In the genomic region with DNA sequence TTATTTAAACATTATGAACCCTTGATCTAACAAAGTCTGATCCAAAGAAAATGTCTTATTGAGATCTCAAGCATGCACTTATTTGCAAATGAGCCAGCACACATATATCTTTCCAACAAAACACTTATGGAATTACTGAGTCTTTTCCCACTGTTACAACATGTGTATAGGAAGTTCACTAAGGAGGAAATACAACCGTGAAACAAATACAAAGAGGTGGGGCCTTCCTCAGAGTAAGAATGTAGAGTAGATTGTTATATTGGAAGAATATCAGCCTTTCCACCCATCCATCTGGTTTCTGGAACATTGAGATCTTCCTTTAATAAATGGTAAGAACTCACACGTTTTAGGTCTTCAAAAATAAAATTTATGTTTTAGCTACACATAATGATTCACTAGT, we compare ENCODE assay signal across 16 cellular contexts. TPM values are rescaled to one million over a fixed set of nuclear protein-coding genes. Genes with fewer than 3 reads are reported as not detected.
DNase-seq lines count a peak whose midpoint lies in the region; ATAC-seq and TF ChIP-seq lines count a peak whose summit lies in the region.
"Had no signal": no experiment of that assay in that cellular context is flagged by ENCODE, and none has a peak within 500 bp of the region (broad histone marks: within the 10 kb centered on the region; RNA-seq: fewer than 3 reads in every experiment).

No MANE protein-coding gene starts in this region.

- H3K27me3 Mint-ChIP-seq in HFFc6 (ENCODE audit: insufficient read depth): peaks cover 1% of the 10 kb centered on the region; the same call in 1 of the 2 replicates
- H3K27me3 Mint-ChIP-seq in activated CD4-positive, alpha-beta memory T cell treated with anti-CD3 and anti-CD28 coated beads, Interleukin-2, amount 10 ng/mL, durations not matched to agents 7 days and 5 days: no peaks in the 10 kb centered on the region
- H3K27me3 Mint-ChIP-seq: CD8-positive, alpha-beta memory T cell; IgD-negative memory B cell had no signal

- H3K36me3 ChIP-seq in adipocyte (ENCODE audit: control insufficient read depth, insufficient read depth, low read length, severe bottlenecking): peaks cover 42% of the 10 kb centered on the region
- no peaks in the 10 kb centered on the region for H3K36me3 ChIP-seq in mucosa of descending colon (ENCODE audit: low read depth)

- ATAC-seq in mucosa of descending colon (peak; percentile 64), HG03196 (IDR thresholded peaks at IDR 0.05; ENCODE audit: unreplicated experiment) (no peak), GM21423 (IDR thresholded peaks at IDR 0.05; ENCODE audit: unreplicated experiment) (no peak)
- ATAC-seq: A549, HCT116 had no signal

- H3K27me3 ChIP-seq in adipocyte (replicated peaks; ENCODE audit: control insufficient read depth, insufficient read depth, low read length): no peaks in the 10 kb centered on the region
- H3K27me3 ChIP-seq: BLaER1 had no signal

- peak overlapping the region; percentile 20 for H3K9ac ChIP-seq in adipocyte (ENCODE audit: low read length)
- H3K9ac ChIP-seq: BLaER1 had no signal

- intact Hi-C loops in mucosa of descending colon (cut with DNase I, micrococcal nuclease): no loop called here

- no peak overlapping the region for H3K4me3 Mint-ChIP-seq in HFFc6
- H3K4me3 Mint-ChIP-seq in activated CD4-positive, alpha-beta memory T cell treated with anti-CD3 and anti-CD28 coated beads, Interleukin-2, amount 10 ng/mL, durations not matched to agents 7 days and 5 days: no peak overlapping the region
- H3K4me3 Mint-ChIP-seq: IgD-negative memory B cell had no signal

- no peak for TF ChIP-seq CTCF in HFFc6 (IDR thresholded peaks at IDR 0.05)
- TF ChIP-seq CTCF in mucosa of descending colon (IDR thresholded peaks at IDR 0.05): no peak

- CTCF ChIA-PET in activated CD4-positive, alpha-beta memory T cell treated with anti-CD3 and anti-CD28 coated beads, Interleukin-2, amount 10 ng/mL, durations not matched to agents 7 days and 5 days (lab: Charles Lee): interaction anchor here (1.2 kb wide), 1 partner anchor 9 kb away, joined by 3 read pairs; no protein-coding TSS in a partner anchor

- H3K36me3 Mint-ChIP-seq in HFFc6 (ENCODE audit: low read depth): peaks cover 27% of the 10 kb centered on the region
- H3K36me3 Mint-ChIP-seq in activated CD4-positive, alpha-beta memory T cell treated with anti-CD3 and anti-CD28 coated beads, Interleukin-2, amount 10 ng/mL, durations not matched to agents 7 days and 5 days (ENCODE audit: low read depth): peaks cover 35% of the 10 kb centered on the region

- H3K4me1 Mint-ChIP-seq in HFFc6 (ENCODE audit: low read depth): peaks cover 58% of the 10 kb centered on the region
- H3K4me1 Mint-ChIP-seq in activated CD4-positive, alpha-beta memory T cell treated with anti-CD3 and anti-CD28 coated beads, Interleukin-2, amount 10 ng/mL, durations not matched to agents 7 days and 5 days: peaks cover 17% of the 10 kb centered on the region

- no peaks in the 10 kb centered on the region for H3K9me3 Mint-ChIP-seq in HFFc6
- H3K9me3 Mint-ChIP-seq in activated CD4-positive, alpha-beta memory T cell treated with anti-CD3 and anti-CD28 coated beads, Interleukin-2, amount 10 ng/mL, durations not matched to agents 7 days and 5 days: no peaks in the 10 kb centered on the region
- H3K9me3 Mint-ChIP-seq: IgD-negative memory B cell had no signal

- POLR2A ChIA-PET in activated CD4-positive, alpha-beta memory T cell treated with anti-CD3 and anti-CD28 coated beads, Interleukin-2, amount 10 ng/mL, durations not matched to agents 7 days and 5 days (lab: Charles Lee): no interaction called here

- peaks cover 18% of the 10 kb centered on the region for H3K4me1 ChIP-seq in adipocyte (ENCODE audit: control insufficient read depth, insufficient read depth, low read length)
- no peaks in the 10 kb centered on the region for H3K4me1 ChIP-seq in mucosa of descending colon (ENCODE audit: low read depth)
- H3K4me1 ChIP-seq: A549, Caco-2 had no signal

- no peaks in the 10 kb centered on the region for H3K9me3 ChIP-seq in adipocyte (ENCODE audit: control insufficient read depth, low read length)
- H3K9me3 ChIP-seq in mucosa of descending colon: no peaks in the 10 kb centered on the region
- H3K9me3 ChIP-seq: A549, BLaER1, Caco-2 had no signal

- in situ Hi-C loops in KBM-7 (cut with MboI; ENCODE audit: low pct_unique_long_range_greater_than_20kb, low sequenced_read_pairs): no loop called here

- no peak overlapping the region for H3K4me3 ChIP-seq in adipocyte (ENCODE audit: low read length)
- H3K4me3 ChIP-seq in mucosa of descending colon: no peak overlapping the region
- H3K4me3 ChIP-seq: A549, BLaER1 had no signal

- H3K27ac Mint-ChIP-seq in HFFc6: peak overlapping the region; percentile 42; the same call in 1 of the 2 replicates
- no peak overlapping the region for H3K27ac Mint-ChIP-seq in activated CD4-positive, alpha-beta memory T cell treated with anti-CD3 and anti-CD28 coated beads, Interleukin-2, amount 10 ng/mL, durations not matched to agents 7 days and 5 days
- H3K27ac Mint-ChIP-seq: IgD-negative memory B cell had no signal

- no peak for DNase-seq in HFFc6
- DNase-seq in adipocyte (ENCODE audit: low read depth): no peak
- DNase-seq in mucosa of descending colon: no peak
- no peak for DNase-seq in KBM-7
- DNase-seq in activated CD4-positive, alpha-beta memory T cell treated with anti-CD3 and anti-CD28 coated beads, Interleukin-2, amount 10 ng/mL, durations not matched to agents 7 days and 5 days: no peak
- DNase-seq: AML-193; Caco-2; CD8-positive, alpha-beta memory T cell; DMS53; GF-D8 had no signal

RNA-seq across cellular contexts. Expression of gene TTC21B, which starts 51.6 kb away (rescaled TPM):
- total RNA-seq in HFFc6 (2021; fragmentation: NEBNext Ultra II Directional; extraction: Animal tissue kit (Norgen Biotek cat#: 25700)): 10 to 100 TPM in 4 of 6 experiments, 1 to 10 TPM in 2; 9.4 to 13.0 (median 10.2) TPM
- 10 to 100 TPM; 10.4 to 22.2 (median 17.2) TPM for total RNA-seq in mucosa of descending colon
- total RNA-seq in activated CD4-positive, alpha-beta memory T cell treated with anti-CD3 and anti-CD28 coated beads, Interleukin-2, amount 10 ng/mL, durations not matched to agents 7 days and 5 days: 10 to 100 TPM; 16.5 to 17.1 TPM
